Comparison of ENCODE assay signal across 26 cellular contexts in genomic region chr2:174209325-174209724, GRCh38.
"Had no signal": no experiment of that assay in that cellular context is flagged by ENCODE, and none has a peak within 500 bp of the region (broad histone marks: within the 10 kb centered on the region; RNA-seq: fewer than 3 reads in every experiment).

No MANE protein-coding gene starts in this region.

- H3K27me3 Mint-ChIP-seq: progenitor cell of endocrine pancreas; stimulated activated naive B cell treated with anti-CD40 and anti-IgM and Interleukin-4, amounts not matched to agents 10 μg/mL and 1 μg/mL and 100 μg/mL, for 72 hours; stimulated activated naive CD8-positive, alpha-beta T cell treated with anti-CD3 and anti-CD28 coated beads, Interleukin-15, Interleukin-2, amounts not matched to agents 100 ng/mL and 50 ng/mL, for 24 hours; type B pancreatic cell had no signal

- H3K27ac Mint-ChIP-seq: natural killer cell; nephron; neural progenitor cell; stimulated activated effector memory CD8-positive, alpha-beta T cell treated with anti-CD3 and anti-CD28 coated beads, Interleukin-12 subunit alpha, Interleukin-12 subunit beta, amount 100 ng/mL, for 72 hours; stimulated activated naive B cell treated with anti-CD40 and anti-IgM and Interleukin-4, amounts not matched to agents 10 μg/mL and 1 μg/mL and 100 μg/mL, for 72 hours; stimulated activated naive CD8-positive, alpha-beta T cell treated with anti-CD3 and anti-CD28 coated beads, Interleukin-15, Interleukin-2, amounts not matched to agents 100 ng/mL and 50 ng/mL, for 24 hours; type B pancreatic cell had no signal

- H3K4me1 Mint-ChIP-seq: nephron; neural progenitor cell; stimulated activated effector memory CD8-positive, alpha-beta T cell treated with anti-CD3 and anti-CD28 coated beads, Interleukin-12 subunit alpha, Interleukin-12 subunit beta, amount 100 ng/mL, for 72 hours had no signal

- DNase-seq: natural killer cell; occipital lobe; ovary; posterior cingulate gyrus; psoas muscle; right cardiac atrium; right lobe of liver; sigmoid colon; small intestine; stimulated activated CD4-positive, alpha-beta T cell treated with anti-CD3 and anti-CD28 coated beads, Interleukin-15, amount 100 ng/mL, for 24 hours; stimulated activated CD4-positive, alpha-beta T cell treated with anti-CD3 and anti-CD28 coated beads, Interleukin-2, amount 100 ng/mL, for 24 hours; stimulated activated CD4-positive, alpha-beta T cell treated with anti-CD3 and anti-CD28 coated beads, Interleukin-2, amount 100 ng/mL, for 48 hours; stimulated activated CD4-positive, alpha-beta T cell treated with anti-CD3 and anti-CD28 coated beads, Interleukin-4, amount 100 ng/mL, for 24 hours; stimulated activated naive B cell treated with anti-CD40 and anti-IgM and Interleukin-4, amounts not matched to agents 10 μg/mL and 1 μg/mL and 100 μg/mL, for 72 hours; stimulated activated naive CD4-positive, alpha-beta T cell treated with Interleukin-2 at 50 U/mL for 16 hours; testis; tibial artery; transverse colon; upper lobe of right lung; uterus had no signal

- ATAC-seq: natural killer cell; psoas muscle; right cardiac atrium; right lobe of liver; stimulated activated effector memory CD8-positive, alpha-beta T cell treated with anti-CD3 and anti-CD28 coated beads, Interleukin-12 subunit alpha, Interleukin-12 subunit beta, amount 100 ng/mL, for 72 hours; stimulated activated naive B cell treated with anti-CD40 and anti-IgM and Interleukin-4, amounts not matched to agents 10 μg/mL and 1 μg/mL and 100 μg/mL, for 72 hours; upper lobe of right lung had no signal

- H3K36me3 Mint-ChIP-seq: natural killer cell; stimulated activated effector memory CD8-positive, alpha-beta T cell treated with anti-CD3 and anti-CD28 coated beads, Interleukin-12 subunit alpha, Interleukin-12 subunit beta, amount 100 ng/mL, for 72 hours; type B pancreatic cell had no signal

- H3K9me3 Mint-ChIP-seq: natural killer cell; nephron; neural progenitor cell; stimulated activated effector memory CD8-positive, alpha-beta T cell treated with anti-CD3 and anti-CD28 coated beads, Interleukin-12 subunit alpha, Interleukin-12 subunit beta, amount 100 ng/mL, for 72 hours; stimulated activated naive B cell treated with anti-CD40 and anti-IgM and Interleukin-4, amounts not matched to agents 10 μg/mL and 1 μg/mL and 100 μg/mL, for 72 hours; stimulated activated naive CD8-positive, alpha-beta T cell treated with anti-CD3 and anti-CD28 coated beads, Interleukin-15, Interleukin-2, amounts not matched to agents 100 ng/mL and 50 ng/mL, for 24 hours; type B pancreatic cell had no signal

- H3K4me3 Mint-ChIP-seq: natural killer cell; nephron; neural progenitor cell; stimulated activated effector memory CD8-positive, alpha-beta T cell treated with anti-CD3 and anti-CD28 coated beads, Interleukin-12 subunit alpha, Interleukin-12 subunit beta, amount 100 ng/mL, for 72 hours; stimulated activated naive B cell treated with anti-CD40 and anti-IgM and Interleukin-4, amounts not matched to agents 10 μg/mL and 1 μg/mL and 100 μg/mL, for 72 hours; stimulated activated naive CD8-positive, alpha-beta T cell treated with anti-CD3 and anti-CD28 coated beads, Interleukin-15, Interleukin-2, amounts not matched to agents 100 ng/mL and 50 ng/mL, for 24 hours; type B pancreatic cell had no signal
